Comparison of ENCODE assay signal across 8 cellular contexts in the genomic region with DNA sequence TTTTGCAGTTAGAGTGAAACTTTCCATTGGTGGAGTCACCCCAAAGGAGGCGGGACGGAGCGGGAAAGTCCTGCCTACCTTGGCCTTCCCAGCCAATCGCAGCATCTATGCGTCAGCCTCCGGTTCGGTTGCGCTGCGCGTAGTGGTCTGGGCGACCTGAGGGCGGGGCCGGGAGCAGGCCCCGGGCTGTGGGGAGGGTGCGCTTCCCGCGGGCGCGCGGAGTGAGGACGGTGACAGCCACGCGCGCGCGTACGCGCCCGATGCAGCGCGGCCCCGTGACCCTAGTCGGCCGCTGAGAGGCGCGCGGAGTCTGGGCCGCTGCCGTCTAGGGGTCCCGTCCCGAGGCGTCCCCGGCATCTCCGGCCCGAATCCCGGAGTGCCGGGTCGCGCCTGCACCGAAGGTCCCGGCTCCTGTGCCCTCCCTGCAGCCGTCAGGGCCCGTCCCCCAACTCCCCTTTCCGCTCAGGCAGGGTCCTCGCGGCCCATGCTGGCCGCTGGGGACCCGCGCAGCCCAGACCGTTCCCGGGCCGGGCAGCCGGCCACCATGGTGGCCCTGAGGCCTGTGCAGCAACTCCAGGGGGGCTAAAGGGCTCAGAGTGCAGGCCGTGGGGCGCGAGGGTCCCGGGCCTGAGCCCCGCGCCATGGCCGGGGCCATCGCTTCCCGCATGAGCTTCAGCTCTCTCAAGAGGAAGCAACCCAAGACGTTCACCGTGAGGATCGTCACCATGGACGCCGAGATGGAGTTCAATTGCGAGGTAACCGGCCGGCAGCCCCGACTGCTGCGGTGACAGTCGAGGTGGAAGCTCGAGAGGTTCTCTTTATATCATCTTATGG. TPM values are rescaled to one million over a fixed set of nuclear protein-coding genes. Genes with fewer than 3 reads are reported as not detected.
DNase-seq lines count a peak whose midpoint lies in the region; ATAC-seq, FAIRE-seq and TF ChIP-seq lines count a peak whose summit lies in the region.

A gene (plus strand): TSS at position 276 of the 834 bp plus-strand sequence. CDS start 366 bp downstream, at position 642.

- peak within 1 kb of the TSS; percentile 65 to 95 (median 76) for H3K4me3 ChIP-seq in keratinocyte (ENCODE audit: control insufficient read depth in 2 of 3, extremely low read depth in 1 of 3, insufficient read depth in 2 of 3, low read depth in 1 of 3, low read length in 3 of 3)

- no peaks in the 10 kb centered on the region for H4K20me1 ChIP-seq in keratinocyte (ENCODE audit: control insufficient read depth, extremely low read depth, insufficient read depth, low read length)

- TF ChIP-seq CTCF in keratinocyte (optimal IDR thresholded peaks at IDR 0.05 in 1 of 3, IDR thresholded peaks at IDR 0.05 in 1 of 3, conservative IDR thresholded peaks at IDR 0.05 in 1 of 3; ENCODE audit: extremely low read depth in 1 of 3, insufficient read depth in 2 of 3, low read length in 3 of 3), result peak in 1 of 3 experiments; percentile 50

- H3K79me2 ChIP-seq in keratinocyte (ENCODE audit: control insufficient read depth, insufficient read depth, low read length), result peaks cover 51% of the 10 kb centered on the region

- no peaks in the 10 kb centered on the region for H3K9me3 ChIP-seq in keratinocyte (ENCODE audit: control insufficient read depth, low read depth, low read length)

- peaks cover 17% of the 10 kb centered on the region for H3K4me1 ChIP-seq in keratinocyte (ENCODE audit: control insufficient read depth, extremely low read depth, insufficient read depth, low read length)

- H2AFZ ChIP-seq in keratinocyte (ENCODE audit: control insufficient read depth, low read length), result peak within 1 kb of the TSS; percentile 86

- peak; percentile 100 for DNase-seq in Ammon's horn (ENCODE audit: low spot score)
- DNase-seq in NCI-H510A (lab: John Stamatoyannopoulos, UW), result peak; percentile 93
- DNase-seq in activated CD4-positive, alpha-beta T cell treated with anti-CD3 and anti-CD28 coated beads for 1 hour, result peak; percentile 98
- peak; percentile 99 for DNase-seq in cerebellum (ENCODE audit: low spot score)
- peak; percentile 98 for DNase-seq in keratinocyte (ENCODE audit: low read depth, low spot score)
- DNase-seq in stimulated activated CD4-positive, alpha-beta T cell treated with anti-CD3 and anti-CD28 coated beads, Interleukin-15, amount 100 ng/mL, for 1 hour (ENCODE audit: low read depth in 1 of 2, low spot score in 1 of 2), result peak; percentile 93 to 98

- H3K4me2 ChIP-seq in keratinocyte (ENCODE audit: control insufficient read depth, extremely low read depth, insufficient read depth, low read depth, low read length), result peak within 1 kb of the TSS; percentile 99

- H3K36me3 ChIP-seq in keratinocyte (ENCODE audit: control insufficient read depth in 2 of 2, extremely low read depth in 1 of 2, insufficient read depth in 2 of 2, low read length in 2 of 2), result peaks cover 3 to 14% of the 10 kb centered on the region in 2 experiments

- no peaks in the 10 kb centered on the region for H3K9me1 ChIP-seq in keratinocyte (ENCODE audit: control insufficient read depth, extremely low read depth, insufficient read depth, low read length)

- dilution Hi-C loops in keratinocyte (cut with MboI; ENCODE audit: extremely low pct_ligation_motif_present, low sequenced_read_pairs), result no loop called here

- TF ChIP-seq POLR2A in GM19099 (IDR thresholded peaks at IDR 0.05; ENCODE audit: extremely low read depth, insufficient read length, low read depth), result peak; percentile 77

- ATAC-seq in HG03432 (IDR thresholded peaks at IDR 0.05; ENCODE audit: unreplicated experiment), result peak; percentile 96

- no peaks in the 10 kb centered on the region for H3K27me3 ChIP-seq in keratinocyte (ENCODE audit: control insufficient read depth, extremely low read depth, insufficient read depth, low read length)

- H3K27ac ChIP-seq in keratinocyte (ENCODE audit: control insufficient read depth, insufficient read depth, low read length), result peak within 1 kb of the TSS; percentile 86

- FAIRE-seq in keratinocyte (lab: Jason Lieb, UNC), result peak; percentile 94

- H3K9ac ChIP-seq in keratinocyte (ENCODE audit: control insufficient read depth, extremely low read depth, insufficient read depth, low read length), result peak within 1 kb of the TSS; percentile 92

RNA-seq across cellular contexts. Expression of the gene that starts here (rescaled TPM):
- 32.0 TPM for total RNA-seq in cerebellum
- polyA plus RNA-seq in keratinocyte, result 23.2 to 112 TPM (median 50.2 TPM) in 3 replicates
- polyA plus RNA-seq in keratinocyte (2011; ENCODE audit: low read depth), result 13.5 TPM
- 52.7 and 56.2 TPM in 2 replicates for polyA plus RNA-seq in keratinocyte (2011; cell fraction: cytosol; rRNA removed)
- 72.7 and 76.5 TPM in 2 replicates for polyA plus RNA-seq in keratinocyte (2011; cell fraction: nucleus; rRNA removed)
- polyA plus RNA-seq in keratinocyte (2012; ENCODE audit: low replicate concordance), result 17.9 and 74.8 TPM in 2 replicates
- 47.2 to 164 TPM (median 91.6 TPM) in 3 replicates for polyA minus RNA-seq in keratinocyte
- 77.5 TPM for polyA minus RNA-seq in keratinocyte (2011; cell fraction: cytosol; rRNA and poly(A)+ RNA removed)
- 46.5 and 81.8 TPM in 2 replicates for polyA minus RNA-seq in keratinocyte (2011; cell fraction: nucleus; rRNA and poly(A)+ RNA removed)

Comparison
In these comparisons a context has a peak if more than half of its experiments do, and no peak if none do; other contexts are left out.
1. Peak in every context shown above with its lines: DNase-seq, ATAC-seq, H3K4me3 ChIP-seq and H3K27ac ChIP-seq.